ENCODE assay signal across 10 cellular contexts in genomic region chr5:35971878-35972210, GRCh38. TPM values are rescaled to one million over a fixed set of nuclear protein-coding genes. Genes with fewer than 3 reads are reported as not detected.
"Had no signal": no experiment of that assay in that cellular context is flagged by ENCODE, and none has a peak within 500 bp of the region (broad histone marks: within the 10 kb centered on the region; RNA-seq: fewer than 3 reads in every experiment).

No MANE protein-coding gene starts in this region.

- H3K4me2 ChIP-seq: GM23338 had no signal

- H3K9ac ChIP-seq: GM23248 had no signal

- H3K4me1 Mint-ChIP-seq: GM23338, H9 had no signal

- H3K9me3 Mint-ChIP-seq: HFFc6 had no signal

- H3K27ac ChIP-seq: GM23248 had no signal

- H3K9me3 ChIP-seq: HAP-1 had no signal

- H3K4me3 ChIP-seq: GM23248, GM23338, HAP-1 had no signal

- H3K4me1 ChIP-seq: HAP-1 had no signal

- DNase-seq: GOT3, H7, H9, HCEC 1CT, HFFc6 had no signal

- H3K4me3 Mint-ChIP-seq: GM23338, H9, HFFc6 had no signal

- H2AFZ ChIP-seq: GM23248, GM23338 had no signal

- H3K36me3 ChIP-seq: HAP-1 had no signal

- H3K27ac Mint-ChIP-seq: GM23338, H9, HFFc6 had no signal

RNA-seq across cellular contexts. Expression of gene UGT3A1, which starts 19.3 kb away (rescaled TPM):
- total RNA-seq: GM23248, H4, HFFc6 had no signal
- polyA plus RNA-seq: GM23248 had no signal

RNA-seq across cellular contexts. Expression of gene CAPSL, which starts 33.4 kb away (rescaled TPM):
- total RNA-seq: GM23338, H1, H4, H7, H9 had no signal
- polyA plus RNA-seq: H1 had no signal
